5 cellular contexts compared by ENCODE assay signal in genomic region chr6:29527126-29527525, GRCh38.
"Had no signal": no experiment of that assay in that cellular context is flagged by ENCODE, and none has a peak within 500 bp of the region (broad histone marks: within the 10 kb centered on the region; RNA-seq: fewer than 3 reads in every experiment).

No MANE protein-coding gene starts in this region.

- H3K4me3 ChIP-seq: GM23338 had no signal

- ATAC-seq: GM23338 had no signal

- DNase-seq: H9, HCEC 1CT, IMR-90, KBM-7 had no signal
